Comparison of ENCODE assay signal across 22 cellular contexts in genomic region chr1:184559117-184559713, GRCh38.
"Had no signal": no experiment of that assay in that cellular context is flagged by ENCODE, and none has a peak within 500 bp of the region (broad histone marks: within the 10 kb centered on the region; RNA-seq: fewer than 3 reads in every experiment).

No MANE protein-coding gene starts in this region.

- H3K27ac ChIP-seq: brain microvascular endothelial cell, colonic mucosa, neutrophil, pancreas, thoracic aorta, upper lobe of left lung, WERI-Rb-1 had no signal

- H3K27me3 ChIP-seq: brain microvascular endothelial cell, colonic mucosa, neutrophil, pancreas, upper lobe of left lung had no signal

- H3K9me3 ChIP-seq: colonic mucosa, neutrophil, pancreas, thoracic aorta, upper lobe of left lung had no signal

- DNase-seq: activated CD4-positive, alpha-beta memory T cell treated with anti-CD3 and anti-CD28 coated beads for 36 hours; activated T-cell treated with anti-CD3 and anti-CD28 coated beads for 4 hours; anterior cingulate cortex; brain microvascular endothelial cell; colonic mucosa; erythroblast; foreskin melanocyte; hypothalamus; kidney; left ventricle myocardium superior; mesendoderm; naive thymus-derived CD4-positive, alpha-beta T cell; pancreas; stimulated activated CD4-positive, alpha-beta T cell treated with anti-CD3 and anti-CD28 coated beads, Interleukin-4, amount 100 ng/mL, for 1 hour; T-helper 2 cell; upper lobe of left lung; WERI-Rb-1 had no signal

- H3K4me3 Mint-ChIP-seq: activated CD4-positive, alpha-beta memory T cell treated with anti-CD3 and anti-CD28 coated beads for 36 hours; central memory CD8-positive, alpha-beta T cell; naive thymus-derived CD4-positive, alpha-beta T cell had no signal

- H3K27me3 Mint-ChIP-seq: central memory CD8-positive, alpha-beta T cell had no signal

- ATAC-seq: left ventricle myocardium superior; naive thymus-derived CD4-positive, alpha-beta T cell; pancreas; sciatic nerve had no signal

- H3K36me3 ChIP-seq: brain microvascular endothelial cell, colonic mucosa, neutrophil, pancreas, thoracic aorta, upper lobe of left lung, WERI-Rb-1 had no signal

- H3K36me3 Mint-ChIP-seq: activated CD4-positive, alpha-beta memory T cell treated with anti-CD3 and anti-CD28 coated beads for 36 hours; naive thymus-derived CD4-positive, alpha-beta T cell had no signal

- H3K4me2 ChIP-seq: smooth muscle cell had no signal

- H3K4me1 ChIP-seq: colonic mucosa had no signal

- H3K27ac Mint-ChIP-seq: activated CD4-positive, alpha-beta memory T cell treated with anti-CD3 and anti-CD28 coated beads for 36 hours had no signal

- H3K9me3 Mint-ChIP-seq: activated CD4-positive, alpha-beta memory T cell treated with anti-CD3 and anti-CD28 coated beads for 36 hours had no signal

- H3K4me3 ChIP-seq: colonic mucosa, pancreas, smooth muscle cell, thoracic aorta, upper lobe of left lung had no signal
